ENCODE assay signal across 10 cellular contexts in the genomic region with DNA sequence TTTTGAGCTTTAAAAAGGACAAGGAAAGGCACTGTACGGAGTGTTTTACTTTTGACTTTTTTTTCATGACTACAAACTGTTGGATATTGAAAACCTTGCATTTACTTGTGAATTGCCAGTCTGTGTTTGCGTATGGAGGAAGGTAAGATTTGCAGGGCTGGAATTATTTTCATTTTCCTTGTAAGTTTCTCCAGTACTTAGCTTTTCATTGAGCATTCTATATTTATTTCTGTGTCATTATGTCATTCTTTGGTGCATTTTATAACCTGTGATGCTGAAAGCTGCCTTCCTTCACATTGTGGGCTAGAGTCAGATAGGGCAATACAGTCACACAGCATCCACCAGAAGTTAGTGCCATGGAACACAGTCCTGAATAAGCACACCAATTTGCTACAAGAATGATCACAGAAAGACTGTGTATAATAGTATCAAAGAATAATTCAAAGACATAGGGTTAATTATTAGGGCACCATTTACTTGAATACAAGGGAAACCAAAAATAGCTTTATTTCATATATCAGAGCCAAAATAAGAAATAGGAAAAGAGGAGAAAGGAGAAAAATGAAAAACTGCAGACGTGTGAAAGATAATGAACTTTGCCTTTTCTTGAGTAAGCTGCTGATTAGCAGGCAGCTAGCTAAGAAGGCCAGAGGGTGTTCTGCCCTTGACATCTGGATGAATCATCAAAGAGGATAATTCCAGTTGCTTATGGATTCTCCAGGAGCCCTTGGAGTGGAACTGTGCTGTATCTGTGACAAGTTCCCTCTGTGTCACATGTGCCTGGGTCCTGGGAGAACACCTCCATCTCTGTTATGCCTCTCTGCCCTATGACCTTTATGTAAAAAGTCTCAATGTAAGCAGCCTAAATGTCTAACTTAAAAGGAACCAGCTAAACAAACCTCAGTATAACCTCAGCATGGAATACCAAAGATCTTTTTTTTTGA. TPM values are rescaled to one million over a fixed set of nuclear protein-coding genes. Genes with fewer than 3 reads are reported as not detected.
DNase-seq lines count a peak whose midpoint lies in the region; ATAC-seq, FAIRE-seq and TF ChIP-seq lines count a peak whose summit lies in the region.
"Had no signal": no experiment of that assay in that cellular context is flagged by ENCODE, and none has a peak within 500 bp of the region (broad histone marks: within the 10 kb centered on the region; RNA-seq: fewer than 3 reads in every experiment).

No MANE protein-coding gene starts in this region.

- TF ChIP-seq CTCF in MCF 10A (IDR thresholded peaks at IDR 0.05; ENCODE audit: unreplicated experiment), result no peak
- TF ChIP-seq CTCF in left lung (IDR thresholded peaks at IDR 0.05), result no peak

- DNase-seq in right cardiac atrium, result no peak
- DNase-seq in left ventricle myocardium superior, result no peak
- DNase-seq in MCF 10A (ENCODE audit: unreplicated experiment), result peak; percentile 78
- DNase-seq in left lung, result no peak
- DNase-seq in urothelium cell line (ENCODE audit: low spot score), result peak; percentile 36
- no peak for DNase-seq in NCI-H2227 treated with DMSO at 0.1 percent for 48 hours (lab: John Stamatoyannopoulos, UW)
- no peak for DNase-seq in NCI-H510A (lab: John Stamatoyannopoulos, UW)
- no peak for DNase-seq in effector memory CD8-positive, alpha-beta T cell
- DNase-seq: NCI-H1417 treated with DMSO at 0.1 percent for 48 hours had no signal

- no peaks in the 10 kb centered on the region for H3K27me3 Mint-ChIP-seq in MCF 10A (ENCODE audit: insufficient read depth, unreplicated experiment)
- peaks cover 12 to 22% of the 10 kb centered on the region in 2 donors for H3K27me3 Mint-ChIP-seq in effector memory CD8-positive, alpha-beta T cell

- no peaks in the 10 kb centered on the region for H3K36me3 Mint-ChIP-seq in MCF 10A (ENCODE audit: insufficient read depth, unreplicated experiment)
- H3K36me3 Mint-ChIP-seq in effector memory CD8-positive, alpha-beta T cell (ENCODE audit: insufficient read depth), result no peaks in the 10 kb centered on the region

- POLR2A ChIA-PET in MCF 10A (lab: Yijun Ruan, JAX), result interaction anchor here (0.6 to 3.0 kb wide), 23 partner anchors 12 to 696 kb away, joined by 3 to 59 read pairs (median 3); partner anchors contain the start of genes SOAT1 and TOR3A

- intact Hi-C loops in right cardiac atrium (cut with DNase I), result loop anchor here in 1 of 4 donors (10.0 kb wide), 1 partner anchor 483 kb away; no protein-coding TSS in a partner anchor
- intact Hi-C loops in left ventricle myocardium superior (cut with micrococcal nuclease), result no loop called here
- intact Hi-C loops in MCF 10A (cut with micrococcal nuclease), result loop anchor here (5.0 to 10.0 kb wide), 2 partner anchors 275 to 347 kb away; partner anchors contain the start of genes AXDND1 and SOAT1
- intact Hi-C loops in left lung (cut with DNase I), result no loop called here

- peaks cover 22% of the 10 kb centered on the region for H3K4me1 Mint-ChIP-seq in MCF 10A (ENCODE audit: insufficient read depth, unreplicated experiment)
- peaks cover 0 to 1% of the 10 kb centered on the region in 2 donors for H3K4me1 Mint-ChIP-seq in effector memory CD8-positive, alpha-beta T cell (ENCODE audit: low read depth in 2 of 2)

- no peaks in the 10 kb centered on the region for H3K9me3 Mint-ChIP-seq in MCF 10A (ENCODE audit: unreplicated experiment)
- no peaks in the 10 kb centered on the region for H3K9me3 Mint-ChIP-seq in effector memory CD8-positive, alpha-beta T cell

- WGBS in right cardiac atrium, result 38% methylated on average over 3 of the region's 3 CpGs

- H3K4me3 ChIP-seq in right cardiac atrium (ENCODE audit: low read length), result no peak overlapping the region
- H3K4me3 ChIP-seq in left lung, result no peak overlapping the region
- H3K4me3 ChIP-seq: cardiac muscle cell had no signal

- H3K27me3 ChIP-seq in right cardiac atrium (ENCODE audit: control insufficient read depth, insufficient read depth) (no peaks in the 10 kb centered on the region), left lung (no peaks in the 10 kb centered on the region)
- H3K27me3 ChIP-seq: cardiac muscle cell had no signal

- BruUV-seq in MCF 10A (replicated peaks; lab: Mats Ljungman, UMichigan), result no TSS peak

- FAIRE-seq in urothelium cell line (lab: Jason Lieb, UNC), result no peak

- H3K27ac Mint-ChIP-seq in MCF 10A (ENCODE audit: low read depth, unreplicated experiment), result peak overlapping the region; percentile 54
- no peak overlapping the region for H3K27ac Mint-ChIP-seq in effector memory CD8-positive, alpha-beta T cell

- no peaks in the 10 kb centered on the region for H3K36me3 ChIP-seq in left lung
- H3K36me3 ChIP-seq: cardiac muscle cell had no signal

- ATAC-seq in right cardiac atrium, result peak in 1 of 2 donors; percentile 23
- no peak for ATAC-seq in left ventricle myocardium superior
- peak; percentile 21 for ATAC-seq in left lung
- ATAC-seq in effector memory CD8-positive, alpha-beta T cell (replicated peaks), result no peak

- CTCF ChIA-PET in MCF 10A (lab: Yijun Ruan, JAX), result interaction anchor here (0.5 to 3.7 kb wide), 17 partner anchors 10 to 797 kb away, joined by 3 to 63 read pairs (median 3); no protein-coding TSS in a partner anchor

- H3K4me1 ChIP-seq in right cardiac atrium (ENCODE audit: control insufficient read depth, insufficient read depth, low read length) (peaks cover 4% of the 10 kb centered on the region), left lung (peaks cover 16 to 18% of the 10 kb centered on the region in 2 donors)

- H3K27ac ChIP-seq in right cardiac atrium (ENCODE audit: low read length) (peak overlapping the region; percentile 69), left lung (peak overlapping the region; percentile 35 to 45)
- H3K27ac ChIP-seq: cardiac muscle cell had no signal

- H3K4me3 Mint-ChIP-seq in MCF 10A (ENCODE audit: unreplicated experiment), result peak overlapping the region; percentile 26
- H3K4me3 Mint-ChIP-seq in effector memory CD8-positive, alpha-beta T cell, result no peak overlapping the region

- no peaks in the 10 kb centered on the region for H3K9me3 ChIP-seq in right cardiac atrium (ENCODE audit: control insufficient read depth, low read length)
- H3K9me3 ChIP-seq in left lung, result no peaks in the 10 kb centered on the region

RNA-seq across cellular contexts. Expression of gene FAM20B, which starts 8.0 kb away (rescaled TPM):
- total RNA-seq in right cardiac atrium (10 to 100 TPM; 59.0 to 81.3 (median 62.1) TPM), left ventricle myocardium superior (54.5 TPM), MCF 10A (2022) (44.2 and 45.0 TPM in 2 replicates), left lung (10 to 100 TPM; 36.4 to 37.2 TPM)
- 24.2 TPM for polyA plus RNA-seq in right cardiac atrium

Comparison
In these comparisons a context has a peak if more than half of its experiments do, and no peak if none do; other contexts are left out.
1. DNase-seq: peak in MCF 10A (single experiment) and urothelium cell line (single experiment); none in right cardiac atrium (0 of 3), left ventricle myocardium superior (single experiment), left lung (0 of 2), NCI-H2227 treated with DMSO at 0.1 percent for 48 hours (single experiment), NCI-H510A (single experiment) and effector memory CD8-positive, alpha-beta T cell (0 of 3).